8 cellular contexts compared by ENCODE assay signal in genomic region chr10:91163269-91163708, GRCh38. TPM values are rescaled to one million over a fixed set of nuclear protein-coding genes. Genes with fewer than 3 reads are reported as not detected.
DNase-seq lines count a peak whose midpoint lies in the region; ATAC-seq and TF ChIP-seq lines count a peak whose summit lies in the region.

No MANE protein-coding gene starts in this region.

- ATAC-seq in GM21423 (IDR thresholded peaks at IDR 0.05; ENCODE audit: unreplicated experiment), result peak; percentile 45
- ATAC-seq in body of pancreas, result peak; percentile 56

- 0 to 2% methylated on average over 11 to 56 of the region's 56 CpGs for WGBS in body of pancreas, 2 donors

- H3K4me2 ChIP-seq in skeletal muscle satellite cell (ENCODE audit: low read length), result peak overlapping the region; percentile 84

- H3K4me1 ChIP-seq in body of pancreas (peaks cover 20% of the 10 kb centered on the region), skeletal muscle satellite cell (ENCODE audit: control insufficient read depth, insufficient read depth, low read length) (peaks cover 15% of the 10 kb centered on the region)

- H3K36me3 ChIP-seq in body of pancreas (replicated peaks in 1 of 2; ENCODE audit: insufficient read depth in 1 of 2, low read depth in 2 of 2), result no peaks in the 10 kb centered on the region
- no peaks in the 10 kb centered on the region for H3K36me3 ChIP-seq in skeletal muscle satellite cell (ENCODE audit: insufficient read depth, low read length)

- peak overlapping the region; percentile 76 to 98 (median 96) for H3K27ac ChIP-seq in body of pancreas

- peak; percentile 75 for DNase-seq in EH (ENCODE audit: low read depth)
- DNase-seq in HuH-7 (ENCODE audit: low spot score), result peak; percentile 25
- peak; percentile 29 for DNase-seq in T1000 (lab: John Stamatoyannopoulos, UW)
- DNase-seq in body of pancreas, result peak; percentile 62 to 69 (median 66)
- DNase-seq in DMS79 (lab: John Stamatoyannopoulos, UW), result no peak

- peak overlapping the region; percentile 94 for H3K9ac ChIP-seq in skeletal muscle satellite cell (ENCODE audit: low read depth, low read length)

- H3K9me3 ChIP-seq in body of pancreas (no peaks in the 10 kb centered on the region), iPS-18c (ENCODE audit: control insufficient read depth, insufficient read depth, low read length) (peaks cover 2% of the 10 kb centered on the region), skeletal muscle satellite cell (replicated peaks; ENCODE audit: low read length) (no peaks in the 10 kb centered on the region)

- no peak for TF ChIP-seq CTCF in body of pancreas (IDR thresholded peaks at IDR 0.05)

- H3K27me3 ChIP-seq in body of pancreas, result no peaks in the 10 kb centered on the region
- H3K27me3 ChIP-seq in skeletal muscle satellite cell (ENCODE audit: control insufficient read depth, insufficient read depth, low read length), result no peaks in the 10 kb centered on the region

- peak; percentile 55 to 68 (median 67) for TF ChIP-seq POLR2A in body of pancreas (IDR thresholded peaks at IDR 0.05)

- H3K4me3 ChIP-seq in body of pancreas, result peak overlapping the region; percentile 69 to 89
- H3K4me3 ChIP-seq in iPS-18c (ENCODE audit: insufficient read depth, low read depth, low read length), result peak overlapping the region; percentile 65
- peak overlapping the region; percentile 90 for H3K4me3 ChIP-seq in skeletal muscle satellite cell (ENCODE audit: low read length)

- intact Hi-C loops in body of pancreas (cut with DNase I), result no loop called here

RNA-seq across cellular contexts. Expression of gene PCGF5, which starts 57.2 kb away (rescaled TPM):
- total RNA-seq in body of pancreas, result 10 to 100 TPM; 25.7 to 33.3 TPM
- 20.1 and 20.3 TPM in 2 replicates for total RNA-seq in skeletal muscle satellite cell (2012; rRNA removed)
